Comparison of ENCODE assay signal across 21 cellular contexts in genomic region chr18:9047715-9048114, GRCh38. TPM values are rescaled to one million over a fixed set of nuclear protein-coding genes. Genes with fewer than 3 reads are reported as not detected.
A peak's percentile ranks its signal among the peaks of the same experiment; 100 is the strongest.
DNase-seq lines count a peak whose midpoint lies in the region; ATAC-seq, FAIRE-seq and TF ChIP-seq lines count a peak whose summit lies in the region.
"Had no signal": no experiment of that assay in that cellular context is flagged by ENCODE, and none has a peak within 500 bp of the region (broad histone marks: within the 10 kb centered on the region; RNA-seq: fewer than 3 reads in every experiment).

No MANE protein-coding gene starts in this region.

- ATAC-seq in HepG2: peak; percentile 56; the same call in 2 of the 3 replicates
- ATAC-seq in right lobe of liver: no peak
- ATAC-seq in GM21723 (IDR thresholded peaks at IDR 0.05; ENCODE audit: unreplicated experiment): no peak
- ATAC-seq: A549; CD8-positive, alpha-beta T cell; GM12878 had no signal

- in situ Hi-C loops in HepG2 (cut with HindIII; ENCODE audit: extremely low pct_ligation_motif_present, low pct_unique_long_range_greater_than_20kb): no loop called here

- DNase-seq in HepG2 (ENCODE audit: low spot score) (no peak), right lobe of liver (no peak), trophoblast cell (peak; percentile 30 to 78), osteoblast (ENCODE audit: insufficient read length, low spot score, missing footprints) (no peak)
- DNase-seq in stimulated activated CD4-positive, alpha-beta T cell treated with anti-CD3 and anti-CD28 coated beads, Interleukin-4, amount 100 ng/mL, for 4 hours: no peak
- DNase-seq: Calu3; CD8-positive, alpha-beta T cell; DMS79 treated with DMSO at 0.1 percent for 48 hours; GF-D8; GM23248; IMR-90; KBM-7 had no signal

- FAIRE-seq in HepG2 (lab: Jason Lieb, UNC): peak; percentile 26
- FAIRE-seq: A549, GM12878 had no signal

- H3K79me1 ChIP-seq in trophoblast cell (ENCODE audit: low read length): no peaks in the 10 kb centered on the region

- CTCF ChIA-PET in HepG2 (lab: Yijun Ruan, JAX; ENCODE audit: low intra/inter-chr PET ratio, low total read pairs): interaction anchor here (0.8 kb wide), 1 partner anchor 100 kb away, joined by 3 read pairs; no protein-coding TSS in a partner anchor

- H3K4me3 Mint-ChIP-seq in dendritic cell treated with granulocyte-macrophage colony-stimulating factor and Interleukin-4, amounts not matched to agents 40 ng/mL and 50 ng/mL, for 4 days: no peak overlapping the region
- H3K4me3 Mint-ChIP-seq: B cell; CD8-positive, alpha-beta T cell had no signal

- no peak for TF ChIP-seq POLR2A in HepG2 (IDR thresholded peaks at IDR 0.05; ENCODE audit: insufficient read depth in 1 of 2, low read depth in 2 of 2, low read length in 2 of 2)
- no peak for TF ChIP-seq POLR2A in right lobe of liver (IDR thresholded peaks at IDR 0.05)

- no peak for TF ChIP-seq EP300 in HepG2 (IDR thresholded peaks at IDR 0.05; ENCODE audit: low read depth in 2 of 2, low read length in 2 of 2)
- TF ChIP-seq EP300 in HepG2 (CRISPR knock-in tag; IDR thresholded peaks at IDR 0.05; ENCODE audit: borderline replicate concordance): no peak

- H3K23ac ChIP-seq in trophoblast cell (ENCODE audit: low read length): no peak overlapping the region

- H3K4me1 Mint-ChIP-seq in dendritic cell treated with granulocyte-macrophage colony-stimulating factor and Interleukin-4, amounts not matched to agents 40 ng/mL and 50 ng/mL, for 4 days (ENCODE audit: low read depth): peaks cover 18% of the 10 kb centered on the region
- H3K4me1 Mint-ChIP-seq: B cell had no signal

- H3K36me3 Mint-ChIP-seq in dendritic cell treated with granulocyte-macrophage colony-stimulating factor and Interleukin-4, amounts not matched to agents 40 ng/mL and 50 ng/mL, for 4 days (ENCODE audit: low read depth): peaks cover 14% of the 10 kb centered on the region
- H3K36me3 Mint-ChIP-seq: CD8-positive, alpha-beta T cell had no signal

- intact Hi-C loops in HepG2 (cut with micrococcal nuclease; ENCODE audit: unreplicated experiment) (no loop called here), right lobe of liver (cut with DNase I) (no loop called here)
- intact Hi-C loops in dendritic cell treated with granulocyte-macrophage colony-stimulating factor and Interleukin-4, amounts not matched to agents 40 ng/mL and 50 ng/mL, for 4 days (cut with micrococcal nuclease): loop anchor here (2.0 kb wide), 1 partner anchor 59 kb away; no protein-coding TSS in a partner anchor

- peaks cover 34% of the 10 kb centered on the region for H3K9me3 Mint-ChIP-seq in dendritic cell treated with granulocyte-macrophage colony-stimulating factor and Interleukin-4, amounts not matched to agents 40 ng/mL and 50 ng/mL, for 4 days

- 37% methylated on average over 7 of the region's 7 CpGs for WGBS in HepG2 (ENCODE audit: low lambda C conversion rate)
- 95% methylated on average over 7 of the region's 7 CpGs for WGBS in right lobe of liver (ENCODE audit: insufficient coverage, low coverage, low lambda C conversion rate, missing lambda C conversion rate)
- WGBS in trophoblast cell (ENCODE audit: extremely low coverage, insufficient coverage, insufficient read length): no CpG with 5 or more reads among the region's 7 CpGs

- no peak overlapping the region for H3K14ac ChIP-seq in trophoblast cell (ENCODE audit: low read length)

- H3K27me3 ChIP-seq in HepG2 (ENCODE audit: control insufficient read depth in 1 of 2, insufficient read depth in 2 of 2, low read length in 2 of 2) (no peaks in the 10 kb centered on the region; a peak in 1 of 5 replicates), right lobe of liver (no peaks in the 10 kb centered on the region), trophoblast cell (ENCODE audit: insufficient read depth, low read length) (no peaks in the 10 kb centered on the region), osteoblast (ENCODE audit: insufficient read depth, low read length) (no peaks in the 10 kb centered on the region)
- H3K27me3 ChIP-seq: BLaER1 treated with 17β-estradiol and CSF1 and Interleukin-3, amounts not matched to agents 10 nM and 100 nM had no signal

- H3K79me2 ChIP-seq in HepG2 (ENCODE audit: insufficient read depth, low read length) (no peaks in the 10 kb centered on the region), trophoblast cell (ENCODE audit: control insufficient read depth, insufficient read depth, low read length, poor library complexity) (no peaks in the 10 kb centered on the region), osteoblast (ENCODE audit: insufficient read depth, low read length) (no peaks in the 10 kb centered on the region)

- H4K20me1 ChIP-seq in HepG2 (ENCODE audit: insufficient read depth, low read length) (no peaks in the 10 kb centered on the region), osteoblast (ENCODE audit: insufficient read depth, low read length) (no peaks in the 10 kb centered on the region)
- H4K20me1 ChIP-seq: BLaER1 treated with 17β-estradiol and CSF1 and Interleukin-3, amounts not matched to agents 10 nM and 100 nM had no signal

- no peak overlapping the region for H2AK5ac ChIP-seq in trophoblast cell (ENCODE audit: low read length)

- H3K18ac ChIP-seq in trophoblast cell (ENCODE audit: low read length): no peak overlapping the region

- no TSS peak for BruUV-seq in HepG2 (replicated peaks; lab: Mats Ljungman, UMichigan)

- no peak overlapping the region for H2BK120ac ChIP-seq in trophoblast cell (ENCODE audit: insufficient read depth, low read length, poor library complexity)

- H3K4me2 ChIP-seq in HepG2 (ENCODE audit: low read depth, low read length) (no peak overlapping the region; the same call in 1 of the 2 replicates), trophoblast cell (ENCODE audit: low read length) (no peak overlapping the region), osteoblast (ENCODE audit: insufficient read depth, low read length) (no peak overlapping the region)
- H3K4me2 ChIP-seq: A549 had no signal

- H3K27ac Mint-ChIP-seq in dendritic cell treated with granulocyte-macrophage colony-stimulating factor and Interleukin-4, amounts not matched to agents 40 ng/mL and 50 ng/mL, for 4 days: peak overlapping the region; percentile 83
- H3K27ac Mint-ChIP-seq: B cell; CD8-positive, alpha-beta T cell had no signal

- TF ChIP-seq RAD21 in HepG2 (CRISPR knock-in tag; IDR thresholded peaks at IDR 0.05): no peak

- H2BK12ac ChIP-seq in trophoblast cell (ENCODE audit: low read length): no peak overlapping the region

- no peaks in the 10 kb centered on the region for H3K27me3 Mint-ChIP-seq in dendritic cell treated with granulocyte-macrophage colony-stimulating factor and Interleukin-4, amounts not matched to agents 40 ng/mL and 50 ng/mL, for 4 days
- H3K27me3 Mint-ChIP-seq: B cell had no signal

- H4K91ac ChIP-seq in trophoblast cell (ENCODE audit: low read depth, low read length): no peak overlapping the region

- H3K36me3 ChIP-seq in HepG2 (replicated peaks in 1 of 2; ENCODE audit: control insufficient read depth in 1 of 2, insufficient read depth in 2 of 2, low read length in 2 of 2) (no peaks in the 10 kb centered on the region), right lobe of liver (no peaks in the 10 kb centered on the region), trophoblast cell (ENCODE audit: control insufficient read depth in 1 of 2, insufficient read depth in 2 of 2, low read length in 2 of 2) (no peaks in the 10 kb centered on the region), osteoblast (ENCODE audit: insufficient read depth, low read length) (no peaks in the 10 kb centered on the region)
- H3K36me3 ChIP-seq: HAP-1 had no signal

- TF ChIP-seq CTCF in HepG2 (CRISPR knock-in tag; IDR thresholded peaks at IDR 0.05): peak; percentile 30; the same call in 1 of the 2 replicates
- no peak for TF ChIP-seq CTCF in right lobe of liver (IDR thresholded peaks at IDR 0.05)
- TF ChIP-seq CTCF in osteoblast (IDR thresholded peaks at IDR 0.05; ENCODE audit: extremely low read depth, low read depth, low read length): no peak

- H3K27ac ChIP-seq in HepG2 (ENCODE audit: extremely low read length, insufficient read depth, low read length): no peak overlapping the region
- no peak overlapping the region for H3K27ac ChIP-seq in right lobe of liver
- H3K27ac ChIP-seq in trophoblast cell (ENCODE audit: low read depth, low read length): no peak overlapping the region
- H3K27ac ChIP-seq in osteoblast (ENCODE audit: low read depth, low read length): no peak overlapping the region
- H3K27ac ChIP-seq: 22Rv1; A549; BLaER1 treated with 17β-estradiol and CSF1 and Interleukin-3, amounts not matched to agents 10 nM and 100 nM; GM23248; HL-60 had no signal

- no peak overlapping the region for H4K8ac ChIP-seq in trophoblast cell (ENCODE audit: low read depth, low read length)

- H3K9me3 ChIP-seq in HepG2 (ENCODE audit: low read length): peaks cover 20% of the 10 kb centered on the region
- no peaks in the 10 kb centered on the region for H3K9me3 ChIP-seq in right lobe of liver
- H3K9me3 ChIP-seq in trophoblast cell (ENCODE audit: insufficient read depth, low read depth, low read length): peaks cover 5% of the 10 kb centered on the region
- peaks cover 6% of the 10 kb centered on the region for H3K9me3 ChIP-seq in osteoblast (ENCODE audit: low read depth, low read length)

- H3K4ac ChIP-seq in trophoblast cell (ENCODE audit: low read depth, low read length): no peak overlapping the region

- no peak overlapping the region for H2AFZ ChIP-seq in HepG2 (ENCODE audit: low read length)
- H2AFZ ChIP-seq in trophoblast cell (ENCODE audit: insufficient read depth, low read length, poor library complexity): no peak overlapping the region
- H2AFZ ChIP-seq in osteoblast (ENCODE audit: low read length): no peak overlapping the region
- H2AFZ ChIP-seq: GM23248 had no signal

- no peak overlapping the region for H3K4me3 ChIP-seq in HepG2 (replicated peaks in 1 of 3; ENCODE audit: insufficient read depth in 1 of 3, low read depth in 2 of 3, low read length in 3 of 3)
- no peak overlapping the region for H3K4me3 ChIP-seq in right lobe of liver
- no peak overlapping the region for H3K4me3 ChIP-seq in trophoblast cell (ENCODE audit: low read depth, low read length)
- no peak overlapping the region for H3K4me3 ChIP-seq in osteoblast (ENCODE audit: insufficient read depth, low read length)
- H3K4me3 ChIP-seq: A549; BLaER1 treated with 17β-estradiol and CSF1 and Interleukin-3, amounts not matched to agents 10 nM and 100 nM; GM12878; GM23248; HAP-1 had no signal

- H3K9ac ChIP-seq in HepG2 (ENCODE audit: insufficient read depth, low read depth, low read length) (no peak overlapping the region), trophoblast cell (ENCODE audit: low read length) (no peak overlapping the region)
- H3K9ac ChIP-seq: BLaER1 treated with 17β-estradiol and CSF1 and Interleukin-3, amounts not matched to agents 10 nM and 100 nM; GM23248 had no signal

- H3K4me1 ChIP-seq in HepG2 (ENCODE audit: insufficient read depth, low read length) (peaks cover 23% of the 10 kb centered on the region; the same call in 1 of the 2 replicates), right lobe of liver (no peaks in the 10 kb centered on the region), trophoblast cell (ENCODE audit: control insufficient read depth in 1 of 2, insufficient read depth in 2 of 2, low read length in 2 of 2) (no peaks in the 10 kb centered on the region), osteoblast (ENCODE audit: insufficient read depth, low read length) (peaks cover 18% of the 10 kb centered on the region)
- H3K4me1 ChIP-seq: A549, HAP-1 had no signal

- no peak overlapping the region for H2BK5ac ChIP-seq in trophoblast cell (ENCODE audit: low read depth, low read length, poor library complexity)

- H4K12ac ChIP-seq in trophoblast cell (ENCODE audit: low read depth, low read length): no peak overlapping the region

- POLR2A ChIA-PET in HepG2 (lab: Yijun Ruan, JAX): no interaction called here

RNA-seq across cellular contexts. Expression of gene NDUFV2, which starts 54.8 kb away (rescaled TPM):
- 299 and 369 TPM in 2 replicates for total RNA-seq in HepG2 (2016; rRNA removed; fragmentation: Illumina TruSeq; extraction: Trizol)
- 264 and 285 TPM in 2 replicates for total RNA-seq in HepG2 (2016; cell fraction: cytosol; rRNA removed; fragmentation: Illumina TruSeq; extraction: Trizol; ENCODE audit: low read depth)
- 309 and 377 TPM in 2 replicates for total RNA-seq in HepG2 (2016; cell fraction: insoluble cytoplasmic fraction; rRNA removed; fragmentation: Illumina TruSeq; extraction: Trizol)
- 307 and 313 TPM in 2 replicates for total RNA-seq in HepG2 (2016; cell fraction: membrane; rRNA removed; fragmentation: Illumina TruSeq; extraction: Trizol)
- 175 and 186 TPM in 2 replicates for total RNA-seq in HepG2 (2016; cell fraction: nucleus; rRNA removed; fragmentation: Illumina TruSeq; extraction: Trizol)
- 179 and 216 TPM in 2 replicates for polyA plus RNA-seq in HepG2 (2011; rRNA removed)
- polyA plus RNA-seq in HepG2 (2011; cell fraction: cytosol; rRNA removed): 94.3 and 126 TPM in 2 replicates
- polyA plus RNA-seq in HepG2 (2011; cell fraction: nucleus; rRNA removed): 54.4 and 62.6 TPM in 2 replicates
- polyA plus RNA-seq in HepG2 (2012): 148 and 182 TPM in 2 replicates
- 325 and 381 TPM in 2 replicates for polyA plus RNA-seq in HepG2 (2016; cell fraction: cytosol; fragmentation: Illumina TruSeq; extraction: Trizol; ENCODE audit: low read depth)
- polyA plus RNA-seq in HepG2 (2016; cell fraction: insoluble cytoplasmic fraction; fragmentation: Illumina TruSeq; extraction: Trizol; ENCODE audit: low read depth): 331 and 354 TPM in 2 replicates
- polyA plus RNA-seq in HepG2 (2016; cell fraction: membrane; fragmentation: Illumina TruSeq; extraction: Trizol; ENCODE audit: low read depth): 233 and 259 TPM in 2 replicates
- polyA plus RNA-seq in HepG2 (2016; cell fraction: nucleus; fragmentation: Illumina TruSeq; extraction: Trizol; ENCODE audit: insufficient read depth, low read depth): 182 and 183 TPM in 2 replicates
- polyA minus RNA-seq in HepG2 (2011; rRNA and poly(A)+ RNA removed; ENCODE audit: low replicate concordance): 35.8 and 38.7 TPM in 2 replicates
- polyA minus RNA-seq in HepG2 (2011; cell fraction: cytosol; rRNA and poly(A)+ RNA removed): 26.0 and 35.7 TPM in 2 replicates
- 279 and 305 TPM in 2 replicates for polyA minus RNA-seq in HepG2 (2011; cell fraction: nucleus; rRNA and poly(A)+ RNA removed)
- 100 to 1,000 TPM; 164 to 236 (median 183) TPM for total RNA-seq in right lobe of liver
- polyA plus RNA-seq in trophoblast cell (2013): 152 and 159 TPM in 2 replicates
- total RNA-seq in osteoblast: 95.9 and 102 TPM in 2 replicates

Comparison
In these comparisons a context has a peak if more than half of its experiments do, and no peak if none do; other contexts are left out.
1. DNase-seq: peak in trophoblast cell (2 of 2); none in HepG2 (single experiment), right lobe of liver (0 of 3), stimulated activated CD4-positive, alpha-beta T cell treated with anti-CD3 and anti-CD28 coated beads, Interleukin-4, amount 100 ng/mL, for 4 hours (0 of 2) and osteoblast (single experiment).